ENCODE assay signal across 1 cellular context in genomic region chr17:81494984-81495383, GRCh38.
TF ChIP-seq lines count a peak whose summit lies in the region.

No MANE protein-coding gene starts in this region.

TF ChIP-seq in K562, 482 proteins besides CTCF, POLR2A, EP300 and RAD21 (continued from another document):
- no peak for TF ChIP-seq AFF4 (CRISPR knock-in tag; IDR thresholded peaks at IDR 0.05)
- peak; percentile 20; the same call in 1 of the 2 replicates for TF ChIP-seq PHF8 (IDR thresholded peaks at IDR 0.05; ENCODE audit: borderline replicate concordance, low read length)
- TF ChIP-seq TRIM25 (IDR thresholded peaks at IDR 0.05; ENCODE audit: borderline replicate concordance): no peak
- peak; percentile 79 for TF ChIP-seq L3MBTL2 (IDR thresholded peaks at IDR 0.05)
- peak; percentile 41; the same call in 1 of the 2 replicates for TF ChIP-seq CBFA2T2 (conservative IDR thresholded peaks at IDR 0.05)
- TF ChIP-seq SMAD2 (IDR thresholded peaks at IDR 0.05; ENCODE audit: low read depth, low read length): no peak
- peak; percentile 13 for TF ChIP-seq NFYB (IDR thresholded peaks at IDR 0.05; ENCODE audit: extremely low read depth, insufficient read length)
- TF ChIP-seq RAD51 (IDR thresholded peaks at IDR 0.05; ENCODE audit: borderline replicate concordance, low read depth): peak; percentile 88
- TF ChIP-seq MAX (CRISPR knock-in tag; IDR thresholded peaks at IDR 0.05): peak; percentile 48
- no peak for TF ChIP-seq HNRNPH1 (optimal IDR thresholded peaks at IDR 0.05; ENCODE audit: low read depth, low read length)
- TF ChIP-seq USF1 (CRISPR knock-in tag; IDR thresholded peaks at IDR 0.05): peak; percentile 95
- TF ChIP-seq ZNF23 (CRISPR knock-in tag; IDR thresholded peaks at IDR 0.05): no peak
- TF ChIP-seq MGA (IDR thresholded peaks at IDR 0.05): peak; percentile 70
- TF ChIP-seq ASH1L (IDR thresholded peaks at IDR 0.05; ENCODE audit: borderline replicate concordance, low read depth, partially characterized antibody): no peak
- peak in 1 of 2 experiments; percentile 34 for TF ChIP-seq E2F6 (IDR thresholded peaks at IDR 0.05; ENCODE audit: borderline replicate concordance in 1 of 2, extremely low read depth in 1 of 2, insufficient read depth in 1 of 2, insufficient read length in 1 of 2, low read depth in 1 of 2, low read length in 1 of 2, poor library complexity in 1 of 2, severe bottlenecking in 1 of 2)
- no peak for TF ChIP-seq NR2C1 (IDR thresholded peaks at IDR 0.05)
- 0 out of 2 replicates have a peak, but pooled peaks have one; percentile 12 for TF ChIP-seq NR2C1 (tag; IDR thresholded peaks at IDR 0.05)
- peak; percentile 93 for TF ChIP-seq USF2 (CRISPR knock-in tag; IDR thresholded peaks at IDR 0.05)
- TF ChIP-seq ZNF143 (CRISPR knock-in tag; IDR thresholded peaks at IDR 0.05): peak; percentile 56; the same call in 1 of the 2 replicates
- TF ChIP-seq NFIC (IDR thresholded peaks at IDR 0.05): no peak
- TF ChIP-seq CC2D1A (IDR thresholded peaks at IDR 0.05): no peak
